Comparison of ENCODE assay signal across 10 cellular contexts in genomic region chr1:151680812-151681211, GRCh38. TPM values are rescaled to one million over a fixed set of nuclear protein-coding genes. Genes with fewer than 3 reads are reported as not detected.
DNase-seq lines count a peak whose midpoint lies in the region; ATAC-seq, FAIRE-seq and TF ChIP-seq lines count a peak whose summit lies in the region.
"Had no signal": no experiment of that assay in that cellular context is flagged by ENCODE, and none has a peak within 500 bp of the region (broad histone marks: within the 10 kb centered on the region; RNA-seq: fewer than 3 reads in every experiment).

No MANE protein-coding gene starts in this region.

- in situ Hi-C loops in gastrocnemius medialis (cut with MboI; ENCODE audit: low sequenced_read_pairs in 4 of 4), result no loop called here

- no peak overlapping the region for H3K27ac ChIP-seq in MM.1S (ENCODE audit: low read length)
- H3K27ac ChIP-seq in endothelial cell of umbilical vein (ENCODE audit: insufficient read depth, low read depth, low read length), result peak overlapping the region; percentile 91
- peak overlapping the region; percentile 58 for H3K27ac ChIP-seq in osteoblast (ENCODE audit: low read depth, low read length)
- H3K27ac ChIP-seq in substantia nigra (ENCODE audit: low read depth, low read length, poor library complexity, severe bottlenecking), result no peak overlapping the region
- no peak overlapping the region for H3K27ac ChIP-seq in gastrocnemius medialis

- intact Hi-C loops in Calu3 (cut with micrococcal nuclease; ENCODE audit: unreplicated experiment) (loop anchor here (2.0 to 5.0 kb wide), 2 partner anchors 42 to 89 kb away; no protein-coding TSS in a partner anchor), endothelial cell of umbilical vein (cut with micrococcal nuclease) (loop anchor here (2.0 kb wide), 1 partner anchor 70 kb away; no protein-coding TSS in a partner anchor), gastrocnemius medialis (cut with DNase I; ENCODE audit: low total_unique reads) (no loop called here)
- intact Hi-C loops in activated CD8-positive, alpha-beta T cell treated with anti-CD3 and anti-CD28 coated beads for 36 hours (cut with micrococcal nuclease), result no loop called here

- no peak overlapping the region for H3K4me3 ChIP-seq in MM.1S (ENCODE audit: low read length)
- peak overlapping the region in 1 of 3 experiments; percentile 37 for H3K4me3 ChIP-seq in endothelial cell of umbilical vein (replicated peaks in 1 of 3; ENCODE audit: insufficient read depth in 1 of 3, low read depth in 1 of 3, low read length in 3 of 3)
- H3K4me3 ChIP-seq in osteoblast (ENCODE audit: insufficient read depth, low read length), result peak overlapping the region; percentile 39
- H3K4me3 ChIP-seq in gastrocnemius medialis, result no peak overlapping the region

- POLR2A ChIA-PET in endothelial cell of umbilical vein (lab: Charles Lee), result interaction anchor here (0.7 kb wide), 1 partner anchor 27 kb away, joined by 3 read pairs; no protein-coding TSS in a partner anchor
- POLR2A ChIA-PET in activated CD8-positive, alpha-beta T cell treated with anti-CD3 and anti-CD28 coated beads for 36 hours (lab: Charles Lee), result interaction anchor here (0.6 kb wide), 1 partner anchor 14 kb away, joined by 3 read pairs; no protein-coding TSS in a partner anchor

- H2AFZ ChIP-seq in MM.1S (ENCODE audit: low read length), result no peak overlapping the region
- no peak overlapping the region for H2AFZ ChIP-seq in endothelial cell of umbilical vein (ENCODE audit: low read depth, low read length)
- no peak overlapping the region for H2AFZ ChIP-seq in osteoblast (ENCODE audit: low read length)

- H3K4me2 ChIP-seq in MM.1S (ENCODE audit: low read depth, low read length) (no peak overlapping the region), endothelial cell of umbilical vein (ENCODE audit: insufficient read depth, low read length) (peak overlapping the region; percentile 92), osteoblast (ENCODE audit: insufficient read depth, low read length) (peak overlapping the region; percentile 71)

- peak overlapping the region; percentile 62 for H3K27ac Mint-ChIP-seq in Calu3 (ENCODE audit: unreplicated experiment)
- H3K27ac Mint-ChIP-seq in activated CD8-positive, alpha-beta T cell treated with anti-CD3 and anti-CD28 coated beads for 36 hours, result no peak overlapping the region

- H3K9ac ChIP-seq in MM.1S (ENCODE audit: low read length), result no peak overlapping the region
- peak overlapping the region; percentile 71 for H3K9ac ChIP-seq in endothelial cell of umbilical vein (replicated peaks; ENCODE audit: extremely low read depth, insufficient read depth, low read length)

- H3K9me3 Mint-ChIP-seq in Calu3 (ENCODE audit: low read depth, unreplicated experiment), result no peaks in the 10 kb centered on the region
- H3K9me3 Mint-ChIP-seq in activated CD8-positive, alpha-beta T cell treated with anti-CD3 and anti-CD28 coated beads for 36 hours, result no peaks in the 10 kb centered on the region
- H3K9me3 Mint-ChIP-seq: neural crest cell had no signal

- no peak for TF ChIP-seq CTCF in Calu3 (IDR thresholded peaks at IDR 0.05; ENCODE audit: unreplicated experiment)
- no peak for TF ChIP-seq CTCF in MM.1S (IDR thresholded peaks at IDR 0.05; ENCODE audit: low read length)
- TF ChIP-seq CTCF in endothelial cell of umbilical vein (IDR thresholded peaks at IDR 0.05; ENCODE audit: extremely low read depth in 1 of 2, insufficient read depth in 1 of 2, low read depth in 1 of 2, low read length in 2 of 2), result no peak
- no peak for TF ChIP-seq CTCF in osteoblast (IDR thresholded peaks at IDR 0.05; ENCODE audit: extremely low read depth, low read depth, low read length)
- no peak for TF ChIP-seq CTCF in activated CD8-positive, alpha-beta T cell treated with anti-CD3 and anti-CD28 coated beads for 36 hours (IDR thresholded peaks at IDR 0.05)
- TF ChIP-seq CTCF in gastrocnemius medialis (IDR thresholded peaks at IDR 0.05 in 4 of 5, conservative IDR thresholded peaks at IDR 0.05 in 1 of 5), result no peak

- TF ChIP-seq POLR2A in endothelial cell of umbilical vein (IDR thresholded peaks at IDR 0.05; ENCODE audit: low read depth, low read length), result peak; percentile 36
- TF ChIP-seq POLR2A in gastrocnemius medialis (IDR thresholded peaks at IDR 0.05), result no peak

- CTCF ChIA-PET in Calu3 (lab: Charles Lee) (interaction anchor here (0.5 to 1.7 kb wide), 15 partner anchors 10 to 627 kb away, joined by 3 to 10 read pairs (median 4); partner anchors contain the start of genes SNX27 and TUFT1), endothelial cell of umbilical vein (lab: Charles Lee) (interaction anchor here (0.7 to 1.9 kb wide), 7 partner anchors 8 to 321 kb away, joined by 3 to 13 read pairs (median 4); no protein-coding TSS in a partner anchor)
- CTCF ChIA-PET in activated CD8-positive, alpha-beta T cell treated with anti-CD3 and anti-CD28 coated beads for 36 hours (lab: Charles Lee), result interaction anchor here (0.5 to 1.6 kb wide), 3 partner anchors 9 to 87 kb away, joined by 3 to 4 read pairs (median 3); no protein-coding TSS in a partner anchor

- no peaks in the 10 kb centered on the region for H3K27me3 ChIP-seq in MM.1S (replicated peaks; ENCODE audit: insufficient read depth, low read length)
- no peaks in the 10 kb centered on the region for H3K27me3 ChIP-seq in endothelial cell of umbilical vein (ENCODE audit: control insufficient read depth in 2 of 2, insufficient read depth in 2 of 2, low read length in 2 of 2)
- H3K27me3 ChIP-seq in osteoblast (ENCODE audit: insufficient read depth, low read length), result no peaks in the 10 kb centered on the region
- H3K27me3 ChIP-seq in gastrocnemius medialis, result no peaks in the 10 kb centered on the region

- H3K9me2 ChIP-seq in MM.1S (replicated peaks; ENCODE audit: insufficient read depth, low read length), result no peaks in the 10 kb centered on the region

- H3K4me3 Mint-ChIP-seq in Calu3 (ENCODE audit: low read depth, unreplicated experiment), result peak overlapping the region; percentile 5
- H3K4me3 Mint-ChIP-seq in activated CD8-positive, alpha-beta T cell treated with anti-CD3 and anti-CD28 coated beads for 36 hours, result no peak overlapping the region
- H3K4me3 Mint-ChIP-seq: neural crest cell had no signal

- H3K27me3 Mint-ChIP-seq in Calu3 (ENCODE audit: unreplicated experiment), result no peaks in the 10 kb centered on the region
- no peaks in the 10 kb centered on the region for H3K27me3 Mint-ChIP-seq in activated CD8-positive, alpha-beta T cell treated with anti-CD3 and anti-CD28 coated beads for 36 hours

- no peak for ATAC-seq in activated CD8-positive, alpha-beta T cell treated with anti-CD3 and anti-CD28 coated beads for 36 hours
- no peak for ATAC-seq in gastrocnemius medialis

- no peaks in the 10 kb centered on the region for H3K9me1 ChIP-seq in endothelial cell of umbilical vein (replicated peaks; ENCODE audit: control insufficient read depth, extremely low read depth, insufficient read depth, low read length)

- H3K9me3 ChIP-seq in MM.1S (replicated peaks; ENCODE audit: insufficient read depth, low read length), result no peaks in the 10 kb centered on the region
- H3K9me3 ChIP-seq in endothelial cell of umbilical vein (replicated peaks; ENCODE audit: control insufficient read depth, insufficient read depth, low read length), result no peaks in the 10 kb centered on the region
- no peaks in the 10 kb centered on the region for H3K9me3 ChIP-seq in osteoblast (ENCODE audit: low read depth, low read length)
- no peaks in the 10 kb centered on the region for H3K9me3 ChIP-seq in gastrocnemius medialis

- H3K4me1 ChIP-seq in MM.1S (ENCODE audit: low read length) (no peaks in the 10 kb centered on the region), endothelial cell of umbilical vein (ENCODE audit: control insufficient read depth, extremely low read depth, insufficient read depth, low read length) (peaks cover 25% of the 10 kb centered on the region), osteoblast (ENCODE audit: insufficient read depth, low read length) (peaks cover 13% of the 10 kb centered on the region), gastrocnemius medialis (peaks cover 3 to 7% of the 10 kb centered on the region in 2 donors)

- H3K79me2 ChIP-seq in MM.1S (ENCODE audit: low read length), result no peaks in the 10 kb centered on the region
- H3K79me2 ChIP-seq in endothelial cell of umbilical vein (ENCODE audit: control insufficient read depth, insufficient read depth, low read length), result no peaks in the 10 kb centered on the region
- no peaks in the 10 kb centered on the region for H3K79me2 ChIP-seq in osteoblast (ENCODE audit: insufficient read depth, low read length)

- FAIRE-seq in endothelial cell of umbilical vein (lab: Jason Lieb, UNC), result peak; percentile 93
- FAIRE-seq: G401.6 had no signal

- H4K20me1 ChIP-seq in MM.1S (ENCODE audit: insufficient read depth, low read length) (no peaks in the 10 kb centered on the region), endothelial cell of umbilical vein (replicated peaks; ENCODE audit: control insufficient read depth, extremely low read depth, insufficient read depth, low read length) (no peaks in the 10 kb centered on the region), osteoblast (ENCODE audit: insufficient read depth, low read length) (no peaks in the 10 kb centered on the region)

- H3F3A ChIP-seq in MM.1S (ENCODE audit: insufficient read depth, low read length), result no peaks in the 10 kb centered on the region

- H3K36me3 ChIP-seq in MM.1S (replicated peaks; ENCODE audit: insufficient read depth, low read length) (no peaks in the 10 kb centered on the region), endothelial cell of umbilical vein (ENCODE audit: control insufficient read depth in 2 of 2, extremely low read depth in 1 of 2, insufficient read depth in 2 of 2, low read length in 2 of 2) (no peaks in the 10 kb centered on the region), osteoblast (ENCODE audit: insufficient read depth, low read length) (peaks cover 3% of the 10 kb centered on the region), gastrocnemius medialis (peaks cover 0 to 32% of the 10 kb centered on the region in 2 donors)

- no TSS peak for BruUV-seq in Calu3 (replicated peaks; lab: Mats Ljungman, UMichigan)
- BruUV-seq in endothelial cell of umbilical vein (replicated peaks; lab: Mats Ljungman, UMichigan), result no TSS peak

- dilution Hi-C loops in endothelial cell of umbilical vein (cut with MboI; ENCODE audit: extremely low pct_ligation_motif_present, low sequenced_read_pairs), result no loop called here

- H3K36me3 Mint-ChIP-seq in Calu3 (ENCODE audit: insufficient read depth, unreplicated experiment), result peaks cover 9% of the 10 kb centered on the region
- H3K36me3 Mint-ChIP-seq in activated CD8-positive, alpha-beta T cell treated with anti-CD3 and anti-CD28 coated beads for 36 hours (ENCODE audit: low read depth), result peaks cover 7% of the 10 kb centered on the region

- H3K4me1 Mint-ChIP-seq in Calu3 (ENCODE audit: low read depth, unreplicated experiment), result peaks cover 30% of the 10 kb centered on the region
- H3K4me1 Mint-ChIP-seq in activated CD8-positive, alpha-beta T cell treated with anti-CD3 and anti-CD28 coated beads for 36 hours (ENCODE audit: low read depth), result no peaks in the 10 kb centered on the region
- H3K4me1 Mint-ChIP-seq: neural crest cell had no signal

- DNase-seq in Calu3 (peak; percentile 54), MM.1S (peak; percentile 15), endothelial cell of umbilical vein (ENCODE audit: low read depth, low spot score) (peak; percentile 88), osteoblast (ENCODE audit: insufficient read length, low spot score, missing footprints) (peak; percentile 76), substantia nigra (lab: John Stamatoyannopoulos, UW) (no peak), gastrocnemius medialis (no peak)
- no peak for DNase-seq in activated naive CD4-positive, alpha-beta T cell (lab: John Stamatoyannopoulos, UW)
- DNase-seq in activated CD8-positive, alpha-beta T cell treated with anti-CD3 and anti-CD28 coated beads for 36 hours, result no peak

RNA-seq across cellular contexts. Expression of gene CELF3, which starts 35.8 kb away (rescaled TPM):
- total RNA-seq in Calu3 (2022), result not detected in 2 replicates
- total RNA-seq in endothelial cell of umbilical vein, result not detected in 2 replicates
- polyA plus RNA-seq in endothelial cell of umbilical vein, result not detected in 2 replicates
- not detected in 2 replicates for polyA plus RNA-seq in endothelial cell of umbilical vein (2011; cell fraction: cytosol; rRNA removed)
- polyA plus RNA-seq in endothelial cell of umbilical vein (2011; cell fraction: nucleus; rRNA removed), result not detected in 2 replicates
- not detected in 2 replicates for polyA plus RNA-seq in endothelial cell of umbilical vein (2012)
- polyA minus RNA-seq in endothelial cell of umbilical vein, result not detected in 2 replicates
- not detected for polyA minus RNA-seq in endothelial cell of umbilical vein (2011; cell fraction: cytosol; rRNA and poly(A)+ RNA removed)
- not detected in 2 replicates for polyA minus RNA-seq in endothelial cell of umbilical vein (2011; cell fraction: nucleus; rRNA and poly(A)+ RNA removed)
- not detected in 2 replicates for total RNA-seq in osteoblast
- total RNA-seq in activated CD8-positive, alpha-beta T cell treated with anti-CD3 and anti-CD28 coated beads for 36 hours, result not detected
- total RNA-seq in gastrocnemius medialis, result not detected

RNA-seq across cellular contexts. Expression of gene RIIAD1, which starts 40.5 kb away (rescaled TPM):
- total RNA-seq in Calu3 (2022) (not detected in 2 replicates), endothelial cell of umbilical vein (not detected in 2 replicates), osteoblast (not detected in 2 replicates), gastrocnemius medialis (not detected)
- not detected in 2 replicates for polyA plus RNA-seq in endothelial cell of umbilical vein
- polyA plus RNA-seq in endothelial cell of umbilical vein (2011; cell fraction: cytosol; rRNA removed), result not detected in 2 replicates
- polyA plus RNA-seq in endothelial cell of umbilical vein (2011; cell fraction: nucleus; rRNA removed), result not detected in 2 replicates
- not detected in 2 replicates for polyA plus RNA-seq in endothelial cell of umbilical vein (2012)
- not detected in 2 replicates for polyA minus RNA-seq in endothelial cell of umbilical vein
- polyA minus RNA-seq in endothelial cell of umbilical vein (2011; cell fraction: cytosol; rRNA and poly(A)+ RNA removed), result not detected
- not detected in 2 replicates for polyA minus RNA-seq in endothelial cell of umbilical vein (2011; cell fraction: nucleus; rRNA and poly(A)+ RNA removed)
- total RNA-seq in activated CD8-positive, alpha-beta T cell treated with anti-CD3 and anti-CD28 coated beads for 36 hours, result not detected

Comparison
In these comparisons a context has a peak if more than half of its experiments do, and no peak if none do; other contexts are left out.
1. DNase-seq: peak in Calu3 (single experiment), MM.1S (single experiment), endothelial cell of umbilical vein (single experiment) and osteoblast (single experiment); none in activated naive CD4-positive, alpha-beta T cell (0 of 4), activated CD8-positive, alpha-beta T cell treated with anti-CD3 and anti-CD28 coated beads for 36 hours (single experiment), substantia nigra (0 of 49) and gastrocnemius medialis (0 of 2).
2. H3K27ac ChIP-seq: peak in endothelial cell of umbilical vein (single experiment) and osteoblast (single experiment); none in MM.1S (single experiment), substantia nigra (single experiment) and gastrocnemius medialis (0 of 4).
3. intact Hi-C loops: an anchor here in Calu3 (2.0 to 5.0 kb wide) and endothelial cell of umbilical vein (2.0 kb wide); none called in activated CD8-positive, alpha-beta T cell treated with anti-CD3 and anti-CD28 coated beads for 36 hours and gastrocnemius medialis.